8 cellular contexts compared by ENCODE assay signal in the genomic region with DNA sequence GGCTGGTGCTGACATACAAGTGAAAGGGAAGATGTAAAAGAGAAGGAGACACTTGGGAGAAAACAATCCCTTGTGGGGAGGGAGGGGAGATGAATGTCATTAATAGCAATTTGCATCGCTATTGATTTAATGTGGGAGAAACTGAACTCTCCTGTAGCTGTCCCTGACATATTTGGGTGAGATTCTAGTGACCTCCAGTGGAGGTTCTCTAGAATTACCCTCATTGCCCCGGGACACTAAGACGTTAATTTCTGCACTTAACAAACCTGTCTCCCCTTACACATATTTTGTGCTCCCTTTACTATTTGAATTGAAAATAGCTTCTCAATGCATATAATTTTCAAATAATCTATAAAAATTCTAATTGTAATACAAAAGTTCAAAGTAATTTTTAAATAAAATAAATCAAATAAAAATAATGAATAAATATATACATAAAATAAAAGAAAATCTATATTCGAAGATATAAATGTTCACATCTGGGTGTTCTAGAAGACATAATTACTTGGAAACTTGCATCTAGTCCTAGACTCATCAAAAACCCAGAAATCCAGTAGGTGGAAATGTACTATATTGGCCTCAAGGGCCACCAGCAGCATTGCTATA.
DNase-seq lines count a peak whose midpoint lies in the region; ATAC-seq and TF ChIP-seq lines count a peak whose summit lies in the region.

No MANE protein-coding gene starts in this region.

- no peak overlapping the region for H3K27ac ChIP-seq in smooth muscle cell (ENCODE audit: low read depth)

- intact Hi-C loops in left ventricle myocardium superior (cut with micrococcal nuclease): loop anchor here (10.0 kb wide), 1 partner anchor 1549 kb away; no protein-coding TSS in a partner anchor

- H3K27me3 ChIP-seq in adipocyte (replicated peaks; ENCODE audit: control insufficient read depth, insufficient read depth, low read length) (no peaks in the 10 kb centered on the region), smooth muscle cell (ENCODE audit: low read depth) (no peaks in the 10 kb centered on the region)

- H3K36me3 ChIP-seq in adipocyte (ENCODE audit: control insufficient read depth, insufficient read depth, low read length, severe bottlenecking) (no peaks in the 10 kb centered on the region), smooth muscle cell (ENCODE audit: low read depth) (no peaks in the 10 kb centered on the region)

- H3K9ac ChIP-seq in adipocyte (ENCODE audit: low read length) (no peak overlapping the region), smooth muscle cell (ENCODE audit: low read depth) (no peak overlapping the region)

- no peak overlapping the region for H3K4me2 ChIP-seq in smooth muscle cell

- DNase-seq in GM10266 (ENCODE audit: extremely low spot score) (peak; percentile 46), NCI-H2081 treated with DMSO at 0.1 percent for 48 hours (lab: John Stamatoyannopoulos, UW) (peak; percentile 32), adipocyte (ENCODE audit: low read depth) (peak; percentile 82), left ventricle myocardium superior (no peak), smooth muscle cell (lab: John Stamatoyannopoulos, UW; ENCODE audit: unreplicated experiment) (no peak)
- no peak for DNase-seq in activated CD4-positive, alpha-beta T cell treated with anti-CD3 and anti-CD28 coated beads, Interleukin-2, amount 50 U/mL, for 4 hours

- H3K4me1 ChIP-seq in adipocyte (ENCODE audit: control insufficient read depth, insufficient read depth, low read length) (no peaks in the 10 kb centered on the region), smooth muscle cell (ENCODE audit: low read depth) (no peaks in the 10 kb centered on the region)

- H3K79me2 ChIP-seq in smooth muscle cell (ENCODE audit: low read depth): no peaks in the 10 kb centered on the region

- no peaks in the 10 kb centered on the region for H3K9me3 ChIP-seq in adipocyte (ENCODE audit: control insufficient read depth, low read length)
- no peaks in the 10 kb centered on the region for H3K9me3 ChIP-seq in smooth muscle cell (replicated peaks; ENCODE audit: low read depth)

- TF ChIP-seq CTCF in GM10266 (IDR thresholded peaks at IDR 0.05; ENCODE audit: control insufficient read depth, insufficient read depth, low read depth, missing control alignments) (peak; percentile 57), smooth muscle cell (IDR thresholded peaks at IDR 0.05; ENCODE audit: borderline replicate concordance, insufficient read depth, poor library complexity, severe bottlenecking) (peak; percentile 82)

- H2AFZ ChIP-seq in smooth muscle cell (ENCODE audit: low read depth): no peak overlapping the region

- ATAC-seq in HG02678 (IDR thresholded peaks at IDR 0.05; ENCODE audit: unreplicated experiment) (peak; percentile 83), left ventricle myocardium superior (peak; percentile 76), HG02571 (IDR thresholded peaks at IDR 0.05; ENCODE audit: unreplicated experiment) (no peak)

- WGBS in smooth muscle cell (ENCODE audit: low lambda C conversion rate): 27% methylated on average over 4 of the region's 4 CpGs

- H3K4me3 ChIP-seq in adipocyte (ENCODE audit: low read length) (no peak overlapping the region), smooth muscle cell (no peak overlapping the region)

- H3F3A ChIP-seq in smooth muscle cell (ENCODE audit: low read depth): no peaks in the 10 kb centered on the region

- no peaks in the 10 kb centered on the region for H4K20me1 ChIP-seq in smooth muscle cell (ENCODE audit: low read depth)

Comparison
In these comparisons a context has a peak if more than half of its experiments do, and no peak if none do; other contexts are left out.
1. DNase-seq: peak in GM10266 (single experiment), NCI-H2081 treated with DMSO at 0.1 percent for 48 hours (single experiment) and adipocyte (single experiment); none in left ventricle myocardium superior (single experiment), smooth muscle cell (single experiment) and activated CD4-positive, alpha-beta T cell treated with anti-CD3 and anti-CD28 coated beads, Interleukin-2, amount 50 U/mL, for 4 hours (0 of 2).